ENCODE assay signal across 29 cellular contexts in the genomic region with DNA sequence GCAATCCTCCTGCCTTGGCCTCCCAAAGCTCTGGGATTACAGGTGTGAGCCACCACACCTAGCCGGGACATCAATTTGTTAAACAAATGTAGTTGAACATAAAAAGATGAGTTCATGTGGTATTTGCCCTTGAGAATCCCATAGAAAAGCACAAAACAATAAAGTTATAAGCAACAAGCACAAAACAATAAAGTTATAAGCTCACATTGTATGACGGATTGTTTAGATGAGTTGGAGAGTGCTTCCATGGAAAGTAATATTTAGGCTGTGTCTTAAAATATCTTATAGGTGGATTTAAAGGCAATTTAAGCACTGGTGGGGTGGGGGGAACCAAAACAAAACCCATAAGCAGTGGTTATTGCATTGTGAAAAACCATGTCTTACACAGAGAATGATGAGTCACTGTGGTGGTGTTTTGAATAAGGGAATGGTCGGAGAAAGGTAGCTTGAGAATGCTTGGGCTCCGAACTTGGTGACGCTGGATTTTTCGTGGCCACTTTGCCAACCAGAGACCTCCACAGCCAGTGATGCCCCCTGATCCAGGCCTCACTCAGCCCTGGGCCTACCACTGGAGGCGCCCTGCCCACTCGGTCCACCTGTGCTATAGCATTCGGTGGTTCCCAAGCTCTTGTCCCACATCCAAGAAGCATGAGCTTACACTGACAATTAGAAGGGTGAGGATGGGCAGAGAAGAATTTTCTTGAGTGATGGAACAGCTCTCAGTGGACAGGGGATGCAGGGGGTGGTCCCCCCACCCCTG.
DNase-seq lines count a peak whose midpoint lies in the region; ATAC-seq and TF ChIP-seq lines count a peak whose summit lies in the region.
"Had no signal": no experiment of that assay in that cellular context is flagged by ENCODE, and none has a peak within 500 bp of the region (broad histone marks: within the 10 kb centered on the region; RNA-seq: fewer than 3 reads in every experiment).

No MANE protein-coding gene starts in this region.

- H3K79me2 ChIP-seq in GM23338 (replicated peaks; ENCODE audit: insufficient read depth) = no peaks in the 10 kb centered on the region

- no peak overlapping the region for H2AFZ ChIP-seq in GM23338

- H3K36me3 Mint-ChIP-seq in GM23338 (ENCODE audit: low read depth) (peaks cover 6% of the 10 kb centered on the region; the same call in 1 of the 3 replicates), mesothelial cell of epicardium (no peaks in the 10 kb centered on the region)

- H3K9me3 Mint-ChIP-seq in GM23338 (no peaks in the 10 kb centered on the region), mesothelial cell of epicardium (no peaks in the 10 kb centered on the region)
- H3K9me3 Mint-ChIP-seq: activated CD4-positive, alpha-beta T cell treated with anti-CD3 and anti-CD28 coated beads, Interleukin-2, amount 10 ng/mL, durations not matched to agents 24 days and 14 days; activated naive CD8-positive, alpha-beta T cell treated with anti-CD3 and anti-CD28 coated beads for 36 hours; HFFc6; memory B cell had no signal

- H3K4me1 Mint-ChIP-seq in GM23338 (peaks cover 15% of the 10 kb centered on the region; the same call in 2 of the 3 replicates), mesothelial cell of epicardium (peaks cover 53% of the 10 kb centered on the region)
- H3K4me1 Mint-ChIP-seq: activated CD4-positive, alpha-beta T cell treated with anti-CD3 and anti-CD28 coated beads, Interleukin-2, amount 10 ng/mL, durations not matched to agents 24 days and 14 days; memory B cell had no signal

- in situ Hi-C loops in astrocyte of the spinal cord (cut with HindIII; ENCODE audit: low sequenced_read_pairs) = no loop called here

- no peaks in the 10 kb centered on the region for H4K20me1 ChIP-seq in GM23338 (replicated peaks; ENCODE audit: insufficient read depth)

- no peaks in the 10 kb centered on the region for H3K36me3 ChIP-seq in GM23338 (ENCODE audit: insufficient read depth)
- H3K36me3 ChIP-seq: ovary, Peyer's patch, thyroid gland had no signal

- ATAC-seq in GM23338 = peak; percentile 57; the same call in 2 of the 3 replicates
- ATAC-seq in GM19328 (IDR thresholded peaks at IDR 0.05; ENCODE audit: unreplicated experiment) = no peak
- ATAC-seq in HG02678 (IDR thresholded peaks at IDR 0.05; ENCODE audit: unreplicated experiment) = no peak
- ATAC-seq in HG02610 (IDR thresholded peaks at IDR 0.05; ENCODE audit: unreplicated experiment) = no peak
- ATAC-seq: left lobe of liver, right cardiac atrium had no signal

- H3K4me2 ChIP-seq in GM23338 = no peak overlapping the region

- H3K4me3 ChIP-seq in GM23338 (no peak overlapping the region), astrocyte of the spinal cord (ENCODE audit: low read depth, low read length) (no peak overlapping the region)
- H3K4me3 ChIP-seq: ovary, Peyer's patch, spleen, thyroid gland had no signal

- no peaks in the 10 kb centered on the region for H3K27me3 Mint-ChIP-seq in GM23338 (ENCODE audit: insufficient read depth, low read depth, poor library complexity)
- no peaks in the 10 kb centered on the region for H3K27me3 Mint-ChIP-seq in mesothelial cell of epicardium (ENCODE audit: low read depth)
- H3K27me3 Mint-ChIP-seq: activated CD4-positive, alpha-beta T cell treated with anti-CD3 and anti-CD28 coated beads, Interleukin-2, amount 10 ng/mL, durations not matched to agents 24 days and 14 days; activated naive CD8-positive, alpha-beta T cell treated with anti-CD3 and anti-CD28 coated beads for 36 hours; memory B cell had no signal

- H3K27me3 ChIP-seq in GM23338 (ENCODE audit: insufficient read depth) = no peaks in the 10 kb centered on the region
- H3K27me3 ChIP-seq: ovary, Peyer's patch, spleen, thyroid gland had no signal

- H3K4me1 ChIP-seq in GM23338 (ENCODE audit: insufficient read depth) = no peaks in the 10 kb centered on the region; the same call in 1 of the 2 replicates
- H3K4me1 ChIP-seq: Peyer's patch, spleen, thyroid gland had no signal

- TF ChIP-seq CTCF in GM23338 (conservative IDR thresholded peaks at IDR 0.05; ENCODE audit: low read depth in 2 of 2) (peak; percentile 33 to 50; a peak in 3 of 4 replicates), astrocyte of the spinal cord (IDR thresholded peaks at IDR 0.05; ENCODE audit: low read depth, low read length) (no peak), mesothelial cell of epicardium (IDR thresholded peaks at IDR 0.05; ENCODE audit: unreplicated experiment) (no peak)

- DNase-seq in GM23338 (ENCODE audit: low spot score) (no peak), M059J (ENCODE audit: low read depth) (peak; percentile 29), astrocyte of the spinal cord (ENCODE audit: low read depth, low spot score) (peak; percentile 36), mesothelial cell of epicardium (ENCODE audit: low spot score in 2 of 2, unreplicated experiment in 2 of 2) (no peak)
- DNase-seq: activated CD4-positive, alpha-beta T cell treated with anti-CD3 and anti-CD28 coated beads, Interleukin-2, amount 10 ng/mL, durations not matched to agents 24 days and 14 days; activated effector memory CD4-positive, alpha-beta T cell treated with Interleukin-2 at 50 U/mL for 16 hours; activated naive CD8-positive, alpha-beta T cell treated with anti-CD3 and anti-CD28 coated beads for 36 hours; aorta; Caco-2; caudate nucleus; cortex of kidney; DMS53; HFFc6; NCI-H446; NCI-H774; ovary; Peyer's patch; right cardiac atrium; SHP77 treated with DMSO at 0.1 percent for 48 hours; spleen; stimulated activated CD4-positive, alpha-beta T cell treated with anti-CD3 and anti-CD28 coated beads, Interleukin-2, amount 100 ng/mL, for 24 hours; stimulated activated CD8-positive, alpha-beta memory T cell treated with anti-CD3 and anti-CD28 coated beads, Interleukin-4, amount 100 ng/mL, for 48 hours; thyroid gland had no signal

- no peak overlapping the region for H3K27ac ChIP-seq in GM23338 (ENCODE audit: low read depth)
- H3K27ac ChIP-seq: C4-2B, ovary, Peyer's patch, spleen, thyroid gland had no signal

- H3K4me3 Mint-ChIP-seq in GM23338 (no peak overlapping the region), mesothelial cell of epicardium (no peak overlapping the region)
- H3K4me3 Mint-ChIP-seq: activated CD4-positive, alpha-beta T cell treated with anti-CD3 and anti-CD28 coated beads, Interleukin-2, amount 10 ng/mL, durations not matched to agents 24 days and 14 days; activated naive CD8-positive, alpha-beta T cell treated with anti-CD3 and anti-CD28 coated beads for 36 hours; HFFc6; memory B cell had no signal

- H3K27ac Mint-ChIP-seq in GM23338 (peak overlapping the region; percentile 26; the same call in 1 of the 2 replicates), mesothelial cell of epicardium (peak overlapping the region; percentile 64)
- H3K27ac Mint-ChIP-seq: activated CD4-positive, alpha-beta T cell treated with anti-CD3 and anti-CD28 coated beads, Interleukin-2, amount 10 ng/mL, durations not matched to agents 24 days and 14 days; activated naive CD8-positive, alpha-beta T cell treated with anti-CD3 and anti-CD28 coated beads for 36 hours; HFFc6; memory B cell had no signal

- no peaks in the 10 kb centered on the region for H3K9me2 ChIP-seq in GM23338 (ENCODE audit: insufficient read depth)

- H3F3A ChIP-seq in GM23338 (replicated peaks; ENCODE audit: low read depth) = no peaks in the 10 kb centered on the region

TF ChIP-seq in GM23338, 12 proteins besides CTCF, POLR2A, EP300 and RAD21:
- TF ChIP-seq ZNF331 (CRISPR knock-in tag; IDR thresholded peaks at IDR 0.05; ENCODE audit: low read depth) (no peak), ZNF114 (CRISPR knock-in tag; IDR thresholded peaks at IDR 0.05) (no peak)

Comparison
In these comparisons a context has a peak if more than half of its experiments do, and no peak if none do; other contexts are left out.
1. DNase-seq: peak in M059J (single experiment) and astrocyte of the spinal cord (single experiment); none in GM23338 (single experiment) and mesothelial cell of epicardium (0 of 2).
2. CTCF ChIP-seq: peak in GM23338 (2 of 2); none in astrocyte of the spinal cord (single experiment) and mesothelial cell of epicardium (single experiment).